In the genomic region with DNA sequence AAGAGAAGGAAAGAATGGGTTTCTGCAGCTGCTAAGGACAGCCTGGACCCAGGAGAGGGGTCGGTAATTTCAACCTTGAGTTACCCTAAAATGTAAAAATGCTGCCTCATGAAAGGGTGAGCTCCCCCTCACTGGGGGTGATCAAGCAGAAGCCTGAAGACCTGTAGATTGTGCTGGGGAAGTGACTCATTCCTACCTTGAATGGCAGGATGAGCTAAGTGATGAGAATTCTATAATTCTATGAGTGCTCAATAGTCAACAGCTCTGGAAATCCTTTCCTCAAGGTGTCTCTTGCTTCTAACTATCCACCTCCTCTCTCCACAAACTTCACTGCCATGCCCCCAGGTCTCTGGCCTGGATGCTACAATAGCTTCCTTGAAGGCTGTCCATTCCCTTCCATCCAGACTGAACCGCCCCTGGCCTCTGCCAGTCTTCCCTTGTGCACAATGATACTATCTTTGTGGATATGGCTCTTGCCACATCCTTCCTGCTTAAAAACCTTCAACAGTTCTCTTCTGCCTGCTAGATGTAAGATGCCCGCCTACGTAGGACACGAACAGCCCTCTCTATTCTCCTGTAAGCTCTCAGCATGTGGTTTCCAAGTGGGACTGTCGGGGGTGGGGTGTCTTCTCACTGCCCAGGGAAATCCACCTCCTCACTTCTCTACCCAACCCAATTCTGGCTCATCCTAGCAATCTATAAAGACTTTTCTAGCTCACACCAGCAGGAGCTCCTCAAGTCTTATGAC, we compare ENCODE assay signal across 16 cellular contexts. TPM values are rescaled to one million over a fixed set of nuclear protein-coding genes. Genes with fewer than 3 reads are reported as not detected.
DNase-seq lines count a peak whose midpoint lies in the region; ATAC-seq and TF ChIP-seq lines count a peak whose summit lies in the region.
"Had no signal": no experiment of that assay in that cellular context is flagged by ENCODE, and none has a peak within 500 bp of the region (broad histone marks: within the 10 kb centered on the region; RNA-seq: fewer than 3 reads in every experiment).

No MANE protein-coding gene starts in this region.

- no peak for ATAC-seq in GM18861 (IDR thresholded peaks at IDR 0.05; ENCODE audit: unreplicated experiment)
- ATAC-seq: gastroesophageal sphincter, pancreas had no signal

- peak overlapping the region; percentile 80 for H3K27ac Mint-ChIP-seq in T-helper 1 cell treated with Interleukin-12 subunit alpha and Interleukin-12 subunit beta and Interleukin-4 antibody, amounts not matched to agents 30 μg/mL and 1 μg/mL, for 36 hours
- H3K27ac Mint-ChIP-seq in stimulated activated naive CD8-positive, alpha-beta T cell treated with anti-CD3 and anti-CD28 coated beads, Interleukin-15, Interleukin-2, amounts not matched to agents 100 ng/mL and 50 ng/mL, for 24 hours: peak overlapping the region; percentile 56

- intact Hi-C loops in breast epithelium (cut with DNase I; ENCODE audit: low total_unique reads): no loop called here

- H3K9me3 ChIP-seq in breast epithelium: no peaks in the 10 kb centered on the region
- H3K9me3 ChIP-seq: gastroesophageal sphincter, pancreas had no signal

- H3K4me3 Mint-ChIP-seq in T-helper 1 cell treated with Interleukin-12 subunit alpha and Interleukin-12 subunit beta and Interleukin-4 antibody, amounts not matched to agents 30 μg/mL and 1 μg/mL, for 36 hours: peak overlapping the region; percentile 52
- H3K4me3 Mint-ChIP-seq in stimulated activated naive CD8-positive, alpha-beta T cell treated with anti-CD3 and anti-CD28 coated beads, Interleukin-15, Interleukin-2, amounts not matched to agents 100 ng/mL and 50 ng/mL, for 24 hours: peak overlapping the region; percentile 14
- H3K4me3 Mint-ChIP-seq: activated T-cell treated with anti-CD3 and anti-CD28 coated beads, Interleukin-2, amount 50 U/mL, for 4 hours had no signal

- no peaks in the 10 kb centered on the region for H3K4me1 ChIP-seq in breast epithelium
- H3K4me1 ChIP-seq: gastroesophageal sphincter, pancreas had no signal

- no peak for TF ChIP-seq POLR2A in breast epithelium (IDR thresholded peaks at IDR 0.05)

- H3K9me3 Mint-ChIP-seq in T-helper 1 cell treated with Interleukin-12 subunit alpha and Interleukin-12 subunit beta and Interleukin-4 antibody, amounts not matched to agents 30 μg/mL and 1 μg/mL, for 36 hours: no peaks in the 10 kb centered on the region
- H3K9me3 Mint-ChIP-seq in stimulated activated naive CD8-positive, alpha-beta T cell treated with anti-CD3 and anti-CD28 coated beads, Interleukin-15, Interleukin-2, amounts not matched to agents 100 ng/mL and 50 ng/mL, for 24 hours: no peaks in the 10 kb centered on the region
- H3K9me3 Mint-ChIP-seq: activated T-cell treated with anti-CD3 and anti-CD28 coated beads, Interleukin-2, amount 50 U/mL, for 4 hours had no signal

- TF ChIP-seq CTCF in breast epithelium (IDR thresholded peaks at IDR 0.05): no peak

- H3K36me3 ChIP-seq in breast epithelium: no peaks in the 10 kb centered on the region
- H3K36me3 ChIP-seq: gastroesophageal sphincter had no signal

- H3K27me3 ChIP-seq in breast epithelium: no peaks in the 10 kb centered on the region
- H3K27me3 ChIP-seq: gastroesophageal sphincter, pancreas had no signal

- H3K4me1 Mint-ChIP-seq in T-helper 1 cell treated with Interleukin-12 subunit alpha and Interleukin-12 subunit beta and Interleukin-4 antibody, amounts not matched to agents 30 μg/mL and 1 μg/mL, for 36 hours (ENCODE audit: low read depth): peaks cover 26% of the 10 kb centered on the region
- H3K4me1 Mint-ChIP-seq in stimulated activated naive CD8-positive, alpha-beta T cell treated with anti-CD3 and anti-CD28 coated beads, Interleukin-15, Interleukin-2, amounts not matched to agents 100 ng/mL and 50 ng/mL, for 24 hours (ENCODE audit: low read depth): peaks cover 18% of the 10 kb centered on the region

- H3K27me3 Mint-ChIP-seq in T-helper 1 cell treated with Interleukin-12 subunit alpha and Interleukin-12 subunit beta and Interleukin-4 antibody, amounts not matched to agents 30 μg/mL and 1 μg/mL, for 36 hours (ENCODE audit: low read depth): no peaks in the 10 kb centered on the region
- H3K27me3 Mint-ChIP-seq in stimulated activated naive CD8-positive, alpha-beta T cell treated with anti-CD3 and anti-CD28 coated beads, Interleukin-15, Interleukin-2, amounts not matched to agents 100 ng/mL and 50 ng/mL, for 24 hours: peaks cover 19% of the 10 kb centered on the region

- no peaks in the 10 kb centered on the region for H3K36me3 Mint-ChIP-seq in T-helper 1 cell treated with Interleukin-12 subunit alpha and Interleukin-12 subunit beta and Interleukin-4 antibody, amounts not matched to agents 30 μg/mL and 1 μg/mL, for 36 hours (ENCODE audit: low read depth)
- H3K36me3 Mint-ChIP-seq in stimulated activated naive CD8-positive, alpha-beta T cell treated with anti-CD3 and anti-CD28 coated beads, Interleukin-15, Interleukin-2, amounts not matched to agents 100 ng/mL and 50 ng/mL, for 24 hours (ENCODE audit: low read depth): no peaks in the 10 kb centered on the region

- DNase-seq in activated T-cell treated with anti-CD3 and anti-CD28 coated beads, Interleukin-2, amount 50 U/mL, for 48 hours: peak; percentile 29 to 42
- DNase-seq in activated T-cell treated with anti-CD3 and anti-CD28 coated beads for 4 hours (no peak), breast epithelium (ENCODE audit: low spot score in 2 of 2) (no peak), COR-L47 (lab: John Stamatoyannopoulos, UW) (no peak), NCI-H82 (lab: John Stamatoyannopoulos, UW) (no peak)
- DNase-seq: activated T-cell treated with anti-CD3 and anti-CD28 coated beads, Interleukin-2, amount 50 U/mL, for 4 hours; effector memory CD4-positive, alpha-beta T cell; NCI-H2029; pancreas; SHP77; stimulated activated CD4-positive, alpha-beta T cell treated with anti-CD3 and anti-CD28 coated beads, Interleukin-12 subunit alpha, Interleukin-12 subunit beta, amount 100 ng/mL, for 4 hours had no signal

- H3K4me3 ChIP-seq in breast epithelium: no peak overlapping the region
- H3K4me3 ChIP-seq: gastroesophageal sphincter, pancreas had no signal

- H3K27ac ChIP-seq in breast epithelium: peak overlapping the region; percentile 31 to 43
- H3K27ac ChIP-seq: gastroesophageal sphincter, KMS-11, pancreas had no signal

RNA-seq across cellular contexts. Expression of gene PTPN3, which starts 50.6 kb away (rescaled TPM):
- total RNA-seq in breast epithelium: 10 to 100 TPM in 2 of 3 donors, 1 to 10 TPM in 1; 4.2 to 21.2 (median 14.4) TPM

Comparison
In these comparisons a context has a peak if more than half of its experiments do, and no peak if none do; other contexts are left out.
1. DNase-seq: peak in activated T-cell treated with anti-CD3 and anti-CD28 coated beads, Interleukin-2, amount 50 U/mL, for 48 hours (2 of 2); none in activated T-cell treated with anti-CD3 and anti-CD28 coated beads for 4 hours (single experiment), breast epithelium (0 of 2), COR-L47 (single experiment) and NCI-H82 (single experiment).